In genomic region chr5:110903966-110904365, GRCh38 we compare ENCODE assay signal across 22 cellular contexts.
"Had no signal": no experiment of that assay in that cellular context is flagged by ENCODE, and none has a peak within 500 bp of the region (broad histone marks: within the 10 kb centered on the region; RNA-seq: fewer than 3 reads in every experiment).

No MANE protein-coding gene starts in this region.

- H3K4me1 ChIP-seq: breast epithelium had no signal

- H3K27ac ChIP-seq: breast epithelium, SJSA1 had no signal

- H3K4me3 ChIP-seq: breast epithelium, K562, SJSA1 had no signal

- H3K27me3 ChIP-seq: breast epithelium, SJSA1 had no signal

- H3K9me3 ChIP-seq: SJSA1 had no signal

- H3K36me3 ChIP-seq: breast epithelium, SJSA1 had no signal

- DNase-seq: activated CD4-positive, alpha-beta memory T cell treated with anti-CD3 and anti-CD28 coated beads for 36 hours; activated CD4-positive, alpha-beta T cell treated with anti-CD3 and anti-CD28 coated beads, Interleukin-2, amount 10 ng/mL, durations not matched to agents 7 days and 5 days; activated CD4-positive, CD25-positive, alpha-beta regulatory T cell; activated CD8-positive, alpha-beta memory T cell treated with anti-CD3 and anti-CD28 coated beads for 24 hours; activated effector memory CD4-positive, alpha-beta T cell treated with anti-CD3 and anti-CD28 coated beads, Interleukin-2, amount 50 U/mL, for 16 hours; activated naive CD4-positive, alpha-beta T cell treated with Interleukin-2 at 50 U/mL for 16 hours; activated T-cell treated with anti-CD3 and anti-CD28 coated beads, Interleukin-2, amount 50 U/mL, for 4 hours; caudate nucleus; Karpas-422; NCI-H1930; NCI-H2171 treated with DMSO at 0.1 percent for 48 hours; NCI-H226; NCI-H526 treated with DMSO at 0.1 percent for 48 hours; NCI-H82; NK-92 treated with Interleukin-12 subunit alpha and Interleukin-12 subunit beta, amount 100 ng/mL, for 24 hours; PC-3; SHP77; T-helper 2 cell; T1000 had no signal
